Comparison of ENCODE assay signal across 27 cellular contexts in the genomic region with DNA sequence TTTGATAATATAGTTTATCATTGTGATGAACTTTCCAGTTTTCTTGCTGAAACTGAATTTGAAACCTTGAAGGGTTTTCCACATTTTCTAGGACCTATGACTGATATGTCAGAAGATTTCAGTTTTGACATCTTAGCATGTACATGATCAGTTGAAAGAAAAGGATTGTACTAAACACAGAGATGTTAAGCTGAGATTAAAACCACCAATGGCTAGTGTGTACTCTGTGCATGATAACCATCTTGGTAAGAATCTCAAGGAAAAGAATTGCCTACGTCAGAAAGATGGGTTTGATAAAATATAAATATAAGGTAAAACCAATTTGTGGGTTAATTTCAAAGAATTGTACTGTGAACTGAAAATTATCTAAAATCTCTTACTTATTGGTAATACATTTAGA.
"Had no signal": no experiment of that assay in that cellular context is flagged by ENCODE, and none has a peak within 500 bp of the region (broad histone marks: within the 10 kb centered on the region; RNA-seq: fewer than 3 reads in every experiment).

No MANE protein-coding gene starts in this region.

- H3K27me3 ChIP-seq: pancreas, suprapubic skin, tibial artery, upper lobe of right lung had no signal

- H3K9me3 Mint-ChIP-seq: nephron; neural crest cell; stimulated activated effector memory CD8-positive, alpha-beta T cell treated with anti-CD3 and anti-CD28 coated beads, Interleukin-12 subunit alpha, Interleukin-12 subunit beta, amount 100 ng/mL, for 72 hours had no signal

- H3K27ac Mint-ChIP-seq: memory B cell; naive thymus-derived CD8-positive, alpha-beta T cell; nephron; stimulated activated effector memory CD8-positive, alpha-beta T cell treated with anti-CD3 and anti-CD28 coated beads, Interleukin-12 subunit alpha, Interleukin-12 subunit beta, amount 100 ng/mL, for 72 hours; stimulated activated naive CD8-positive, alpha-beta T cell treated with anti-CD3 and anti-CD28 coated beads, Interleukin-15, Interleukin-2, amounts not matched to agents 100 ng/mL and 50 ng/mL, for 24 hours had no signal

- H3K4me1 Mint-ChIP-seq: memory B cell; naive thymus-derived CD8-positive, alpha-beta T cell; nephron; stimulated activated effector memory CD8-positive, alpha-beta T cell treated with anti-CD3 and anti-CD28 coated beads, Interleukin-12 subunit alpha, Interleukin-12 subunit beta, amount 100 ng/mL, for 72 hours had no signal

- H3K36me3 Mint-ChIP-seq: memory B cell; naive thymus-derived CD8-positive, alpha-beta T cell; stimulated activated effector memory CD8-positive, alpha-beta T cell treated with anti-CD3 and anti-CD28 coated beads, Interleukin-12 subunit alpha, Interleukin-12 subunit beta, amount 100 ng/mL, for 72 hours had no signal

- H3K27me3 Mint-ChIP-seq: memory B cell had no signal

- H3K4me3 Mint-ChIP-seq: memory B cell; naive thymus-derived CD8-positive, alpha-beta T cell; nephron; neural crest cell; stimulated activated effector memory CD8-positive, alpha-beta T cell treated with anti-CD3 and anti-CD28 coated beads, Interleukin-12 subunit alpha, Interleukin-12 subunit beta, amount 100 ng/mL, for 72 hours; stimulated activated naive CD8-positive, alpha-beta T cell treated with anti-CD3 and anti-CD28 coated beads, Interleukin-15, Interleukin-2, amounts not matched to agents 100 ng/mL and 50 ng/mL, for 24 hours had no signal

- H3K9me3 ChIP-seq: left ventricle myocardium inferior, pancreas, prostate gland, suprapubic skin, thoracic aorta, tibial artery, upper lobe of right lung had no signal

- H3K36me3 ChIP-seq: left ventricle myocardium inferior, pancreas, prostate gland, suprapubic skin, thoracic aorta, tibial artery, upper lobe of right lung had no signal

- H3K4me1 ChIP-seq: left ventricle myocardium inferior, pancreas, prostate gland, suprapubic skin, tibial artery, upper lobe of right lung had no signal

- H3K27ac ChIP-seq: left ventricle myocardium inferior, pancreas, prostate gland, skin epidermis, suprapubic skin, thoracic aorta, tibial artery, upper lobe of right lung had no signal

- ATAC-seq: naive thymus-derived CD8-positive, alpha-beta T cell; pancreas; right cardiac atrium; sciatic nerve; stimulated activated effector memory CD8-positive, alpha-beta T cell treated with anti-CD3 and anti-CD28 coated beads, Interleukin-12 subunit alpha, Interleukin-12 subunit beta, amount 100 ng/mL, for 72 hours; upper lobe of right lung had no signal

- H3K4me3 ChIP-seq: left ventricle myocardium inferior, lung, pancreas, prostate gland, skin epidermis, suprapubic skin, thoracic aorta, tibial artery, upper lobe of right lung had no signal

- DNase-seq: hypothalamus; islet precursor cell; left ventricle myocardium inferior; naive thymus-derived CD8-positive, alpha-beta T cell; nucleus accumbens; pancreas; posterior cingulate gyrus; retina; right cardiac atrium; stimulated activated CD4-positive, alpha-beta T cell treated with anti-CD3 and anti-CD28 coated beads, Interleukin-12 subunit alpha, Interleukin-12 subunit beta, amount 100 ng/mL, for 4 hours; stimulated activated CD4-positive, alpha-beta T cell treated with anti-CD3 and anti-CD28 coated beads, Interleukin-15, amount 100 ng/mL, for 24 hours; stimulated activated CD4-positive, alpha-beta T cell treated with anti-CD3 and anti-CD28 coated beads, Interleukin-2, amount 100 ng/mL, for 24 hours; stimulated activated CD4-positive, alpha-beta T cell treated with anti-CD3 and anti-CD28 coated beads, Interleukin-4, amount 100 ng/mL, for 1 hour; stimulated activated naive CD4-positive, alpha-beta T cell; tibial artery; upper lobe of right lung had no signal
